In genomic region chr1:32179443-32180185, GRCh38 we compare ENCODE assay signal across 8 cellular contexts. TPM values are rescaled to one million over a fixed set of nuclear protein-coding genes. Genes with fewer than 3 reads are reported as not detected.
DNase-seq lines count a peak whose midpoint lies in the region; ATAC-seq lines count a peak whose summit lies in the region.

Gene TXLNA, plus strand, starts transcription at chr1:32179675. Its CDS starts 671 bp downstream, at chr1:32180346.

- peak within 1 kb of the TSS; percentile 100 for H3K9ac ChIP-seq in mesenchymal stem cell (ENCODE audit: low read length)

- peak within 1 kb of the TSS; percentile 91 to 98 (median 94) for H3K27ac Mint-ChIP-seq in CD8-positive, alpha-beta memory T cell

- no peaks in the 10 kb centered on the region for H3K27me3 Mint-ChIP-seq in CD8-positive, alpha-beta memory T cell

- peak within 1 kb of the TSS; percentile 95 for H4K8ac ChIP-seq in mesenchymal stem cell (ENCODE audit: low read length)

- H4K91ac ChIP-seq in mesenchymal stem cell (ENCODE audit: low read length): peak within 1 kb of the TSS; percentile 96

- ATAC-seq in GM19467 (IDR thresholded peaks at IDR 0.05; ENCODE audit: unreplicated experiment): peak; percentile 75

- H2AFZ ChIP-seq in mesenchymal stem cell (ENCODE audit: low read depth, low read length): peak within 1 kb of the TSS; percentile 18

- peak within 1 kb of the TSS; percentile 87 for H2BK15ac ChIP-seq in mesenchymal stem cell (ENCODE audit: low read depth, poor library complexity, severe bottlenecking)

- CTCF ChIA-PET in CD8-positive, alpha-beta memory T cell (lab: Charles Lee): interaction anchor here (0.8 to 1.7 kb wide), 6 partner anchors 8 to 171 kb away, joined by 3 to 6 read pairs (median 4); partner anchors contain the start of gene KPNA6
- CTCF ChIA-PET in activated CD8-positive, alpha-beta memory T cell treated with anti-CD3 and anti-CD28 coated beads for 36 hours (lab: Charles Lee): interaction anchor here (2.3 kb wide), 1 partner anchor 18 kb away, joined by 6 read pairs; no protein-coding TSS in a partner anchor

- H3K4me3 ChIP-seq in CD8-positive, alpha-beta memory T cell (ENCODE audit: low read length): peak within 1 kb of the TSS; percentile 74
- peak within 1 kb of the TSS; percentile 78 for H3K4me3 ChIP-seq in effector memory CD4-positive, alpha-beta T cell (ENCODE audit: insufficient read depth, low read depth, low read length, poor library complexity, severe bottlenecking)
- peak within 1 kb of the TSS; percentile 67 to 96 for H3K4me3 ChIP-seq in mesenchymal stem cell (ENCODE audit: insufficient read depth in 1 of 2, low read depth in 1 of 2, low read length in 2 of 2)

- peak within 1 kb of the TSS; percentile 20 to 88 for H3K23ac ChIP-seq in mesenchymal stem cell (ENCODE audit: low read length in 2 of 2)

- H2AK5ac ChIP-seq in mesenchymal stem cell (ENCODE audit: low read length, severe bottlenecking): peak within 1 kb of the TSS; percentile 67

- no peaks in the 10 kb centered on the region for H3K27me3 ChIP-seq in CD8-positive, alpha-beta memory T cell (ENCODE audit: insufficient read depth, low read length, poor library complexity, severe bottlenecking)
- H3K27me3 ChIP-seq in effector memory CD4-positive, alpha-beta T cell (replicated peaks; ENCODE audit: control insufficient read depth, insufficient read depth, low read length, poor library complexity, severe bottlenecking): no peaks in the 10 kb centered on the region
- no peaks in the 10 kb centered on the region for H3K27me3 ChIP-seq in mesenchymal stem cell (ENCODE audit: control insufficient read depth in 1 of 2, insufficient read depth in 1 of 2, low read length in 2 of 2)

- H3K9me3 Mint-ChIP-seq in CD8-positive, alpha-beta memory T cell: no peaks in the 10 kb centered on the region

- peak within 1 kb of the TSS; percentile 95 for H2BK120ac ChIP-seq in mesenchymal stem cell (ENCODE audit: low read depth, low read length)

- H2BK12ac ChIP-seq in mesenchymal stem cell (ENCODE audit: low read length in 2 of 2): peak within 1 kb of the TSS in 1 of 2 experiments; percentile 66

- H3K9me3 ChIP-seq in CD8-positive, alpha-beta memory T cell (ENCODE audit: low read length): no peaks in the 10 kb centered on the region
- H3K9me3 ChIP-seq in effector memory CD4-positive, alpha-beta T cell (ENCODE audit: control insufficient read depth, low read length): no peaks in the 10 kb centered on the region
- no peaks in the 10 kb centered on the region for H3K9me3 ChIP-seq in mesenchymal stem cell (ENCODE audit: control insufficient read depth, low read length)

- POLR2A ChIA-PET in CD8-positive, alpha-beta memory T cell (lab: Charles Lee): interaction anchor here (0.7 to 2.7 kb wide), 13 partner anchors 16 to 215 kb away, joined by 3 to 17 read pairs (median 5); partner anchors contain the start of genes BSDC1, CCDC28B, IQCC and KPNA6
- POLR2A ChIA-PET in activated CD8-positive, alpha-beta memory T cell treated with anti-CD3 and anti-CD28 coated beads for 36 hours (lab: Charles Lee): interaction anchor here (0.8 to 2.1 kb wide), 11 partner anchors 13 to 215 kb away, joined by 3 to 17 read pairs (median 4); partner anchors contain the start of genes BSDC1, CCDC28B, KPNA6 and TMEM39B

- H3K14ac ChIP-seq in mesenchymal stem cell (ENCODE audit: low read length in 2 of 2): peak within 1 kb of the TSS in 1 of 2 experiments; percentile 84

- H3K4me3 Mint-ChIP-seq in CD8-positive, alpha-beta memory T cell: peak within 1 kb of the TSS; percentile 86 to 99 (median 91)

- peaks cover 35 to 51% (median 45%) of the 10 kb centered on the region in 3 donors for H3K4me1 Mint-ChIP-seq in CD8-positive, alpha-beta memory T cell

- peaks cover 28% of the 10 kb centered on the region for H3K4me1 ChIP-seq in CD8-positive, alpha-beta memory T cell (ENCODE audit: insufficient read depth, low read length)
- H3K4me1 ChIP-seq in effector memory CD4-positive, alpha-beta T cell (ENCODE audit: control insufficient read depth, insufficient read depth, low read length, poor library complexity, severe bottlenecking): peaks cover 20% of the 10 kb centered on the region
- H3K4me1 ChIP-seq in mesenchymal stem cell (ENCODE audit: control insufficient read depth, insufficient read depth, low read depth, low read length): peaks cover 16% of the 10 kb centered on the region

- H3K36me3 Mint-ChIP-seq in CD8-positive, alpha-beta memory T cell: peaks cover 0 to 40% (median 7%) of the 10 kb centered on the region in 3 donors

- under 1% methylated on average over 60 of the region's 79 CpGs for WGBS in mesenchymal stem cell

- H3K18ac ChIP-seq in mesenchymal stem cell (ENCODE audit: low read depth in 1 of 2, low read length in 2 of 2): peak within 1 kb of the TSS; percentile 96 to 97

- peak within 1 kb of the TSS; percentile 98 for H2BK5ac ChIP-seq in mesenchymal stem cell (ENCODE audit: low read depth, low read length, poor library complexity, severe bottlenecking)

- H3K4ac ChIP-seq in mesenchymal stem cell (ENCODE audit: low read depth in 1 of 2, low read length in 2 of 2): peak within 1 kb of the TSS; percentile 66 to 93

- peak; percentile 83 to 91 (median 87) for DNase-seq in CD8-positive, alpha-beta memory T cell
- peak; percentile 77 for DNase-seq in HS-5 (ENCODE audit: low read depth)
- peak; percentile 33 for DNase-seq in NK-92 (lab: John Stamatoyannopoulos, UW; ENCODE audit: unreplicated experiment)
- DNase-seq in effector memory CD4-positive, alpha-beta T cell: peak; percentile 79 to 83 (median 80)
- peak; percentile 92 for DNase-seq in mesenchymal stem cell
- DNase-seq in stimulated activated CD8-positive, alpha-beta memory T cell treated with anti-CD3 and anti-CD28 coated beads, Interleukin-12 subunit alpha, Interleukin-12 subunit beta, amount 100 ng/mL, for 4 hours (ENCODE audit: low read depth): peak; percentile 87

- H3K36me3 ChIP-seq in CD8-positive, alpha-beta memory T cell (ENCODE audit: insufficient read depth, low read length): peaks cover under 1% of the 10 kb centered on the region
- peaks cover 19% of the 10 kb centered on the region for H3K36me3 ChIP-seq in effector memory CD4-positive, alpha-beta T cell (ENCODE audit: control insufficient read depth, insufficient read depth, low read length)
- peaks cover 31 to 48% of the 10 kb centered on the region in 2 experiments for H3K36me3 ChIP-seq in mesenchymal stem cell (ENCODE audit: control insufficient read depth in 1 of 2, insufficient read depth in 2 of 2, low read depth in 1 of 2, low read length in 2 of 2)

- peak within 1 kb of the TSS; percentile 88 for H3K27ac ChIP-seq in CD8-positive, alpha-beta memory T cell (ENCODE audit: low read depth, low read length)
- H3K27ac ChIP-seq in effector memory CD4-positive, alpha-beta T cell (ENCODE audit: insufficient read depth, low read length, poor library complexity, severe bottlenecking): peak within 1 kb of the TSS; percentile 82
- H3K27ac ChIP-seq in mesenchymal stem cell (ENCODE audit: low read length, poor library complexity, severe bottlenecking): peak within 1 kb of the TSS; percentile 98

- peak within 1 kb of the TSS; percentile 89 for H3K4me2 ChIP-seq in mesenchymal stem cell (ENCODE audit: low read length, poor library complexity, severe bottlenecking)

- peaks cover 10% of the 10 kb centered on the region for H3K79me1 ChIP-seq in mesenchymal stem cell (replicated peaks; ENCODE audit: low read length, poor library complexity, severe bottlenecking)

RNA-seq across cellular contexts. Expression of gene TXLNA, which starts in this region (rescaled TPM):
- total RNA-seq in CD8-positive, alpha-beta memory T cell: 10 to 100 TPM; 99.0 to 99.9 TPM
- polyA plus RNA-seq in CD8-positive, alpha-beta memory T cell: 31.2 TPM
- 100 to 1,000 TPM; 100 to 103 TPM for total RNA-seq in activated CD8-positive, alpha-beta memory T cell treated with anti-CD3 and anti-CD28 coated beads for 36 hours
- polyA plus RNA-seq in mesenchymal stem cell (2013, experiment 1 of 2): 37.9 TPM
- polyA plus RNA-seq in mesenchymal stem cell (2013, experiment 2 of 2): 37.1 TPM

Comparison
In these comparisons a context has a peak if more than half of its experiments do, and no peak if none do; other contexts are left out.
1. Peak in every context shown above with its lines: DNase-seq, ATAC-seq, H3K4me3 ChIP-seq and H3K27ac ChIP-seq.
2. DNase-seq: peak in every context shown above with its lines; median percentile 92 in mesenchymal stem cell; 87 in CD8-positive, alpha-beta memory T cell; 87 in stimulated activated CD8-positive, alpha-beta memory T cell treated with anti-CD3 and anti-CD28 coated beads, Interleukin-12 subunit alpha, Interleukin-12 subunit beta, amount 100 ng/mL, for 4 hours; 80 in effector memory CD4-positive, alpha-beta T cell; 77 in HS-5; 33 in NK-92.